Comparison of ENCODE assay signal across 9 cellular contexts in genomic region chr1:15328785-15329480, GRCh38.
DNase-seq lines count a peak whose midpoint lies in the region; ATAC-seq, FAIRE-seq and TF ChIP-seq lines count a peak whose summit lies in the region.
"Had no signal": no experiment of that assay in that cellular context is flagged by ENCODE, and none has a peak within 500 bp of the region (broad histone marks: within the 10 kb centered on the region; RNA-seq: fewer than 3 reads in every experiment).

No MANE protein-coding gene starts in this region.

- no peak overlapping the region for H2BK120ac ChIP-seq in neuronal stem cell (ENCODE audit: low read depth, low read length)

- no peak for ATAC-seq in GM18519 (IDR thresholded peaks at IDR 0.05; ENCODE audit: low FRiP score, unreplicated experiment)

- H3K27me3 ChIP-seq in esophagus squamous epithelium (no peaks in the 10 kb centered on the region), neuronal stem cell (ENCODE audit: control insufficient read depth in 3 of 3, insufficient read depth in 3 of 3, low read depth in 1 of 3, low read length in 3 of 3) (peaks cover 0 to 35% (median 0%) of the 10 kb centered on the region in 3 experiments), small intestine (ENCODE audit: control insufficient read depth in 2 of 2, insufficient read depth in 2 of 2, low read length in 2 of 2) (no peaks in the 10 kb centered on the region)

- DNase-seq in CMK (ENCODE audit: low read depth) (peak; percentile 58), NCI-H446 treated with DMSO at 0.1 percent for 48 hours (lab: John Stamatoyannopoulos, UW) (peak; percentile 83), esophagus squamous epithelium (lab: John Stamatoyannopoulos, UW) (no peak), neuronal stem cell (ENCODE audit: low spot score) (no peak), DMS153 (lab: John Stamatoyannopoulos, UW) (no peak), small intestine (no peak), NCI-H1105 (lab: John Stamatoyannopoulos, UW) (no peak)
- DNase-seq: NCI-H1694 treated with DMSO at 0.1 percent for 48 hours had no signal

- intact Hi-C loops in esophagus squamous epithelium (cut with DNase I) = loop anchor here (10.0 kb wide), 1 partner anchor 176 kb away; no protein-coding TSS in a partner anchor

- no peak overlapping the region for H4K8ac ChIP-seq in neuronal stem cell (ENCODE audit: low read depth, low read length)

- H3K36me3 ChIP-seq in esophagus squamous epithelium = no peaks in the 10 kb centered on the region
- no peaks in the 10 kb centered on the region for H3K36me3 ChIP-seq in neuronal stem cell (replicated peaks in 1 of 2; ENCODE audit: control insufficient read depth in 2 of 2, insufficient read depth in 2 of 2, low read length in 2 of 2)
- H3K36me3 ChIP-seq in small intestine (ENCODE audit: control insufficient read depth in 2 of 2, insufficient read depth in 2 of 2, low read length in 2 of 2) = no peaks in the 10 kb centered on the region

- no peak overlapping the region for H3K9ac ChIP-seq in neuronal stem cell (ENCODE audit: low read depth, low read length, poor library complexity)

- H3K27ac ChIP-seq in esophagus squamous epithelium = peak overlapping the region in 3 of 4 donors; percentile 16 to 57 (median 40)
- H3K27ac ChIP-seq in neuronal stem cell (replicated peaks; ENCODE audit: low read length) = no peak overlapping the region
- no peak overlapping the region for H3K27ac ChIP-seq in small intestine (ENCODE audit: low read depth in 1 of 2, low read length in 1 of 2)

- H2BK15ac ChIP-seq in neuronal stem cell (ENCODE audit: low read length) = no peak overlapping the region

- TF ChIP-seq CTCF in esophagus squamous epithelium (IDR thresholded peaks at IDR 0.05) = peak in 4 of 6 experiments; percentile 34 to 53 (median 36)

- 12 to 24% methylated on average over 19 to 20 of the region's 21 CpGs for WGBS in esophagus squamous epithelium, 2 donors
- no CpG with 5 or more reads among the region's 21 CpGs for WGBS in neuronal stem cell (ENCODE audit: extremely low coverage in 2 of 2, insufficient read length in 2 of 2, insufficient replicate concordance in 1 of 2), 2 donors
- WGBS in small intestine, 3 donors = 38 to 50% (median 47%) methylated on average over 21 of the region's 21 CpGs

- H3K4me3 ChIP-seq in esophagus squamous epithelium (no peak overlapping the region), neuronal stem cell (ENCODE audit: low read length in 2 of 2) (no peak overlapping the region), small intestine (ENCODE audit: low read depth in 1 of 2, low read length in 2 of 2) (no peak overlapping the region)

- no peak overlapping the region for H3K4ac ChIP-seq in neuronal stem cell (ENCODE audit: low read length)

- no peak for FAIRE-seq in small intestine (lab: Jason Lieb, UNC)

- H2AFZ ChIP-seq in neuronal stem cell (ENCODE audit: low read length) = peak overlapping the region; percentile 8

- H3K14ac ChIP-seq in neuronal stem cell (ENCODE audit: low read length) = no peak overlapping the region

- H3K4me1 ChIP-seq in esophagus squamous epithelium (peaks cover 13 to 41% (median 20%) of the 10 kb centered on the region in 3 donors), neuronal stem cell (ENCODE audit: control insufficient read depth in 2 of 2, insufficient read depth in 1 of 2, low read depth in 1 of 2, low read length in 2 of 2) (peaks cover 20 to 27% of the 10 kb centered on the region in 2 donors), small intestine (ENCODE audit: control insufficient read depth in 2 of 2, insufficient read depth in 1 of 2, low read depth in 1 of 2, low read length in 1 of 2) (peaks cover 2 to 5% of the 10 kb centered on the region in 2 donors)

- no peak for TF ChIP-seq POLR2A in esophagus squamous epithelium (IDR thresholded peaks at IDR 0.05)

- no peak overlapping the region for H2BK12ac ChIP-seq in neuronal stem cell (ENCODE audit: low read length)

- H3K9me3 ChIP-seq in esophagus squamous epithelium (no peaks in the 10 kb centered on the region), neuronal stem cell (replicated peaks in 1 of 2; ENCODE audit: control insufficient read depth in 2 of 2, insufficient read depth in 1 of 2, low read depth in 1 of 2, low read length in 2 of 2) (no peaks in the 10 kb centered on the region), small intestine (ENCODE audit: control insufficient read depth, low read depth) (no peaks in the 10 kb centered on the region)

- H2AK5ac ChIP-seq in neuronal stem cell (ENCODE audit: low read depth, low read length) = no peak overlapping the region

- no peak overlapping the region for H3K23ac ChIP-seq in neuronal stem cell (ENCODE audit: low read depth, low read length, poor library complexity)

- no peak overlapping the region for H4K91ac ChIP-seq in neuronal stem cell (ENCODE audit: low read depth, low read length, poor library complexity)

- no peaks in the 10 kb centered on the region for H3K79me1 ChIP-seq in neuronal stem cell (ENCODE audit: low read depth, low read length)

- H2BK5ac ChIP-seq in neuronal stem cell (ENCODE audit: low read length) = no peak overlapping the region

- no peak overlapping the region for H3K18ac ChIP-seq in neuronal stem cell (ENCODE audit: low read length)

- H3K4me2 ChIP-seq in neuronal stem cell (ENCODE audit: insufficient read depth, low read length, poor library complexity, severe bottlenecking) = no peak overlapping the region

Comparison
In these comparisons a context has a peak if more than half of its experiments do, and no peak if none do; other contexts are left out.
1. DNase-seq: peak in CMK (single experiment) and NCI-H446 treated with DMSO at 0.1 percent for 48 hours (single experiment); none in esophagus squamous epithelium (single experiment), neuronal stem cell (single experiment), DMS153 (single experiment), small intestine (single experiment) and NCI-H1105 (single experiment).
2. H3K27ac ChIP-seq: peak in esophagus squamous epithelium (3 of 4); none in neuronal stem cell (single experiment) and small intestine (0 of 2).